In genomic region chr3:59935025-59935424, GRCh38 we compare ENCODE assay signal across 9 cellular contexts.
DNase-seq lines count a peak whose midpoint lies in the region; ATAC-seq and TF ChIP-seq lines count a peak whose summit lies in the region.
"Had no signal": no experiment of that assay in that cellular context is flagged by ENCODE, and none has a peak within 500 bp of the region (broad histone marks: within the 10 kb centered on the region; RNA-seq: fewer than 3 reads in every experiment).

No MANE protein-coding gene starts in this region.

- H3K27ac ChIP-seq in psoas muscle, result no peak overlapping the region

- H3K27me3 ChIP-seq in psoas muscle (ENCODE audit: insufficient read depth in 3 of 3, low read length in 2 of 3), result no peaks in the 10 kb centered on the region

- DNase-seq in activated T-cell treated with anti-CD3 and anti-CD28 coated beads, Interleukin-2, amount 50 U/mL, for 24 hours, result no peak
- DNase-seq in activated T-cell treated with anti-CD3 and anti-CD28 coated beads for 4 hours (no peak), psoas muscle (no peak), NCI-H345 treated with DMSO at 0.1 percent for 48 hours (lab: John Stamatoyannopoulos, UW; ENCODE audit: unreplicated experiment) (no peak), hypothalamus (lab: John Stamatoyannopoulos, UW) (no peak)
- DNase-seq: NCI-H2081 had no signal

- TF ChIP-seq CTCF in psoas muscle (IDR thresholded peaks at IDR 0.05), result no peak

- no peaks in the 10 kb centered on the region for H3K36me3 Mint-ChIP-seq in activated T-cell treated with anti-CD3 and anti-CD28 coated beads, Interleukin-2, amount 50 U/mL, for 24 hours (ENCODE audit: low read depth)
- no peaks in the 10 kb centered on the region for H3K36me3 Mint-ChIP-seq in stimulated activated memory B cell treated with anti-CD40 and anti-IgM and Interleukin-4, amounts not matched to agents 10 μg/mL and 1 μg/mL and 100 μg/mL, for 72 hours

- H3K4me1 ChIP-seq in psoas muscle, result no peaks in the 10 kb centered on the region

- ATAC-seq in GM21529 (IDR thresholded peaks at IDR 0.05; ENCODE audit: unreplicated experiment) (peak; percentile 100), HG03175 (IDR thresholded peaks at IDR 0.05; ENCODE audit: unreplicated experiment) (peak; percentile 95), psoas muscle (no peak)
- ATAC-seq in stimulated activated memory B cell treated with anti-CD40 and anti-IgM and Interleukin-4, amounts not matched to agents 10 μg/mL and 1 μg/mL and 100 μg/mL, for 72 hours, result peak; percentile 84

- peak overlapping the region; percentile 21 for H3K4me3 Mint-ChIP-seq in activated T-cell treated with anti-CD3 and anti-CD28 coated beads, Interleukin-2, amount 50 U/mL, for 24 hours
- no peak overlapping the region for H3K4me3 Mint-ChIP-seq in stimulated activated memory B cell treated with anti-CD40 and anti-IgM and Interleukin-4, amounts not matched to agents 10 μg/mL and 1 μg/mL and 100 μg/mL, for 72 hours

- no peaks in the 10 kb centered on the region for H3K36me3 ChIP-seq in psoas muscle (ENCODE audit: insufficient read depth in 1 of 2, low read depth in 1 of 2)

- 36 to 48% (median 42%) methylated on average over 1 of the region's 1 CpG for WGBS in psoas muscle, 3 donors

- H3K4me1 Mint-ChIP-seq in activated T-cell treated with anti-CD3 and anti-CD28 coated beads, Interleukin-2, amount 50 U/mL, for 24 hours (ENCODE audit: low read depth), result peaks cover 64% of the 10 kb centered on the region
- H3K4me1 Mint-ChIP-seq in stimulated activated memory B cell treated with anti-CD40 and anti-IgM and Interleukin-4, amounts not matched to agents 10 μg/mL and 1 μg/mL and 100 μg/mL, for 72 hours, result peaks cover under 1% of the 10 kb centered on the region

- peak overlapping the region; percentile 81 for H3K27ac Mint-ChIP-seq in activated T-cell treated with anti-CD3 and anti-CD28 coated beads, Interleukin-2, amount 50 U/mL, for 24 hours
- H3K27ac Mint-ChIP-seq in stimulated activated memory B cell treated with anti-CD40 and anti-IgM and Interleukin-4, amounts not matched to agents 10 μg/mL and 1 μg/mL and 100 μg/mL, for 72 hours, result no peak overlapping the region

- no peak overlapping the region for H3K4me3 ChIP-seq in psoas muscle

- H3K27me3 Mint-ChIP-seq in activated T-cell treated with anti-CD3 and anti-CD28 coated beads, Interleukin-2, amount 50 U/mL, for 24 hours, result no peaks in the 10 kb centered on the region
- no peaks in the 10 kb centered on the region for H3K27me3 Mint-ChIP-seq in stimulated activated memory B cell treated with anti-CD40 and anti-IgM and Interleukin-4, amounts not matched to agents 10 μg/mL and 1 μg/mL and 100 μg/mL, for 72 hours

- intact Hi-C loops in psoas muscle (cut with DNase I), result no loop called here

- H3K9me3 ChIP-seq in psoas muscle, result no peaks in the 10 kb centered on the region

- H3K9me3 Mint-ChIP-seq in activated T-cell treated with anti-CD3 and anti-CD28 coated beads, Interleukin-2, amount 50 U/mL, for 24 hours, result no peaks in the 10 kb centered on the region
- peaks cover 3% of the 10 kb centered on the region for H3K9me3 Mint-ChIP-seq in stimulated activated memory B cell treated with anti-CD40 and anti-IgM and Interleukin-4, amounts not matched to agents 10 μg/mL and 1 μg/mL and 100 μg/mL, for 72 hours

Comparison
In these comparisons a context has a peak if more than half of its experiments do, and no peak if none do; other contexts are left out.
1. ATAC-seq: peak in GM21529 (single experiment), HG03175 (single experiment) and stimulated activated memory B cell treated with anti-CD40 and anti-IgM and Interleukin-4, amounts not matched to agents 10 μg/mL and 1 μg/mL and 100 μg/mL, for 72 hours (single experiment); none in psoas muscle (0 of 4).